In genomic region chr4:152389359-152389758, GRCh38 we compare ENCODE assay signal across 1 cellular context.
TF ChIP-seq lines count a peak whose summit lies in the region.

No MANE protein-coding gene starts in this region.

TF ChIP-seq in GM12878, 131 proteins besides CTCF, POLR2A, EP300 and RAD21 (continued from another document):
- TF ChIP-seq ZBTB4 (CRISPR knock-in tag; IDR thresholded peaks at IDR 0.05): no peak
TF ChIP-seq in GM12878: peak in this region for 0.
